ENCODE assay signal across 1 cellular context in the genomic region with DNA sequence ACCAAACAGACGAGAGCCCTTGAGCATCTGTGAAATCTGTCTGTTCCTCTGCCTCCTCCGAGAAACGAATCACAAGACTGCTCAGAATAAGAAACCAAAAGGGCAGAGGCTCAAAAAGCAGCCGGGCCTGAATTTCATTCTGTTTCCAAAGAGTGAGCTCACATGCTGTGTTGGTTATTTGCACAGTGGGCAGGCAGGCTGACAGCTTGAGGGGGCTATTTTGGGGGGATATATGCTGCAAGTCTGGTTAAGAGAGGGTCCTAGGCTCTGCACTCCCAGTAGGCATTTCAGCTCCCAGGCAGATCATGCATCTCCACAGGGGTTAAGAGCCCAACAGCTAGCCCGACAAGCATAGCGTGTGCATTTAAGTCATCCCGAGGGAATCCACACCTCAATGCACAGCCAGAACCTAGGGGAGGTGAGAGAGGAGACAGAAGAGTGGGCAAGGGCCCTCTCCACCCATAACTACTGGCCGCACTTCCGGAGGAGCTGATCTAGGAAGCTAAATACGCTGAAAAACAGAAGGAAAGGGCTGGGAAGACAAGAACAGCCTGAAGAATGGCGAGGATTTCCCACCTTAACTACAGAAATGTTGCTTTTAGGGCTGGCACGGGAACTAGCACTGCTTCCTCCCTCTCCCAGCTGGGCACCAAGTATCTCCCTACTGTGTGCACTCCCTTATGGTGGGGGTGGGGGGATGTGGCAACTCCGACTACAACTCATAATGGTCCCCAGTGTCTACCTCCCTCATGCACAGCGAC.
TF ChIP-seq lines count a peak whose summit lies in the region.

No MANE protein-coding gene starts in this region.

TF ChIP-seq in HCT116, 20 proteins besides CTCF, POLR2A, EP300 and RAD21 (continued from another document):
- TF ChIP-seq, protein P1, sequence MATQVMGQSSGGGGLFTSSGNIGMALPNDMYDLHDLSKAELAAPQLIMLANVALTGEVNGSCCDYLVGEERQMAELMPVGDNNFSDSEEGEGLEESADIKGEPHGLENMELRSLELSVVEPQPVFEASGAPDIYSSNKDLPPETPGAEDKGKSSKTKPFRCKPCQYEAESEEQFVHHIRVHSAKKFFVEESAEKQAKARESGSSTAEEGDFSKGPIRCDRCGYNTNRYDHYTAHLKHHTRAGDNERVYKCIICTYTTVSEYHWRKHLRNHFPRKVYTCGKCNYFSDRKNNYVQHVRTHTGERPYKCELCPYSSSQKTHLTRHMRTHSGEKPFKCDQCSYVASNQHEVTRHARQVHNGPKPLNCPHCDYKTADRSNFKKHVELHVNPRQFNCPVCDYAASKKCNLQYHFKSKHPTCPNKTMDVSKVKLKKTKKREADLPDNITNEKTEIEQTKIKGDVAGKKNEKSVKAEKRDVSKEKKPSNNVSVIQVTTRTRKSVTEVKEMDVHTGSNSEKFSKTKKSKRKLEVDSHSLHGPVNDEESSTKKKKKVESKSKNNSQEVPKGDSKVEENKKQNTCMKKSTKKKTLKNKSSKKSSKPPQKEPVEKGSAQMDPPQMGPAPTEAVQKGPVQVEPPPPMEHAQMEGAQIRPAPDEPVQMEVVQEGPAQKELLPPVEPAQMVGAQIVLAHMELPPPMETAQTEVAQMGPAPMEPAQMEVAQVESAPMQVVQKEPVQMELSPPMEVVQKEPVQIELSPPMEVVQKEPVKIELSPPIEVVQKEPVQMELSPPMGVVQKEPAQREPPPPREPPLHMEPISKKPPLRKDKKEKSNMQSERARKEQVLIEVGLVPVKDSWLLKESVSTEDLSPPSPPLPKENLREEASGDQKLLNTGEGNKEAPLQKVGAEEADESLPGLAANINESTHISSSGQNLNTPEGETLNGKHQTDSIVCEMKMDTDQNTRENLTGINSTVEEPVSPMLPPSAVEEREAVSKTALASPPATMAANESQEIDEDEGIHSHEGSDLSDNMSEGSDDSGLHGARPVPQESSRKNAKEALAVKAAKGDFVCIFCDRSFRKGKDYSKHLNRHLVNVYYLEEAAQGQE (IDR thresholded peaks at IDR 0.05; ENCODE audit: low read depth) = no peak
- no peak for TF ChIP-seq POLR2AphosphoS5 (IDR thresholded peaks at IDR 0.05; ENCODE audit: low read depth, low read length)
- no peak for TF ChIP-seq ELF1 (IDR thresholded peaks at IDR 0.05; ENCODE audit: borderline replicate concordance, low read depth)
- TF ChIP-seq EGR1 (IDR thresholded peaks at IDR 0.05; ENCODE audit: low read depth) = no peak
- no peak for TF ChIP-seq SP1 (IDR thresholded peaks at IDR 0.05; ENCODE audit: low read depth)
- TF ChIP-seq SRF (IDR thresholded peaks at IDR 0.05; ENCODE audit: low read depth) = no peak
- no peak for TF ChIP-seq SIN3A (IDR thresholded peaks at IDR 0.05; ENCODE audit: low read depth)
